ENCODE assay signal across 10 cellular contexts in genomic region chr10:126242352-126243260, GRCh38.
DNase-seq lines count a peak whose midpoint lies in the region; ATAC-seq and TF ChIP-seq lines count a peak whose summit lies in the region.
"Had no signal": no experiment of that assay in that cellular context is flagged by ENCODE, and none has a peak within 500 bp of the region (broad histone marks: within the 10 kb centered on the region; RNA-seq: fewer than 3 reads in every experiment).

No MANE protein-coding gene starts in this region.

- H3K36me3 ChIP-seq in gastroesophageal sphincter: no peaks in the 10 kb centered on the region

- WGBS in gastroesophageal sphincter (ENCODE audit: low coverage in 1 of 2), 2 donors: 39 to 71% methylated on average over 9 to 10 of the region's 13 CpGs

- H3K27me3 Mint-ChIP-seq in natural killer cell treated with Interleukin-12 subunit alpha and Interleukin-12 subunit beta and Interleukin-15 and Interleukin-18, amount 100 ng/mL, for 72 hours: peaks cover 2% of the 10 kb centered on the region in 2 donors
- H3K27me3 Mint-ChIP-seq: activated naive CD8-positive, alpha-beta T cell treated with anti-CD3 and anti-CD28 coated beads for 36 hours had no signal

- H3K27me3 ChIP-seq in gastroesophageal sphincter: peaks cover 11% of the 10 kb centered on the region

- no peaks in the 10 kb centered on the region for H3K36me3 Mint-ChIP-seq in natural killer cell treated with Interleukin-12 subunit alpha and Interleukin-12 subunit beta and Interleukin-15 and Interleukin-18, amount 100 ng/mL, for 72 hours
- H3K36me3 Mint-ChIP-seq: activated naive CD8-positive, alpha-beta T cell treated with anti-CD3 and anti-CD28 coated beads for 36 hours had no signal

- H3K4me3 Mint-ChIP-seq in natural killer cell treated with Interleukin-12 subunit alpha and Interleukin-12 subunit beta and Interleukin-15 and Interleukin-18, amount 100 ng/mL, for 72 hours: no peak overlapping the region
- H3K4me3 Mint-ChIP-seq: activated naive CD8-positive, alpha-beta T cell treated with anti-CD3 and anti-CD28 coated beads for 36 hours had no signal

- TF ChIP-seq EP300 in gastroesophageal sphincter (IDR thresholded peaks at IDR 0.05): no peak

- TF ChIP-seq CTCF in gastroesophageal sphincter (IDR thresholded peaks at IDR 0.05): no peak

- TF ChIP-seq POLR2A in gastroesophageal sphincter (IDR thresholded peaks at IDR 0.05): no peak

- H3K9me3 ChIP-seq in gastroesophageal sphincter: no peaks in the 10 kb centered on the region

- no peaks in the 10 kb centered on the region for H3K9me3 Mint-ChIP-seq in natural killer cell treated with Interleukin-12 subunit alpha and Interleukin-12 subunit beta and Interleukin-15 and Interleukin-18, amount 100 ng/mL, for 72 hours
- H3K9me3 Mint-ChIP-seq: activated naive CD8-positive, alpha-beta T cell treated with anti-CD3 and anti-CD28 coated beads for 36 hours had no signal

- H3K27ac ChIP-seq in gastroesophageal sphincter: no peak overlapping the region

- peak; percentile 82 for DNase-seq in GM04504 (ENCODE audit: low read depth)
- DNase-seq in SHP77 (lab: John Stamatoyannopoulos, UW): peak; percentile 79 to 83
- peak; percentile 48 for DNase-seq in retina
- DNase-seq in natural killer cell treated with Interleukin-12 subunit alpha and Interleukin-12 subunit beta and Interleukin-15 and Interleukin-18, amount 100 ng/mL, for 72 hours (ENCODE audit: low spot score): no peak
- no peak for DNase-seq in activated CD8-positive, alpha-beta memory T cell treated with anti-CD3 and anti-CD28 coated beads for 24 hours
- no peak for DNase-seq in COLO829 (ENCODE audit: low spot score)
- DNase-seq: activated naive CD8-positive, alpha-beta T cell treated with anti-CD3 and anti-CD28 coated beads for 36 hours; NCI-H2107 had no signal

- ATAC-seq in gastroesophageal sphincter (peak; percentile 25), GM21423 (IDR thresholded peaks at IDR 0.05; ENCODE audit: unreplicated experiment) (no peak)
- ATAC-seq in natural killer cell treated with Interleukin-12 subunit alpha and Interleukin-12 subunit beta and Interleukin-15 and Interleukin-18, amount 100 ng/mL, for 72 hours: no peak

- no peak overlapping the region for H3K4me3 ChIP-seq in gastroesophageal sphincter

- no peak overlapping the region for H3K27ac Mint-ChIP-seq in natural killer cell treated with Interleukin-12 subunit alpha and Interleukin-12 subunit beta and Interleukin-15 and Interleukin-18, amount 100 ng/mL, for 72 hours
- H3K27ac Mint-ChIP-seq: activated naive CD8-positive, alpha-beta T cell treated with anti-CD3 and anti-CD28 coated beads for 36 hours had no signal

- no peaks in the 10 kb centered on the region for H3K4me1 Mint-ChIP-seq in natural killer cell treated with Interleukin-12 subunit alpha and Interleukin-12 subunit beta and Interleukin-15 and Interleukin-18, amount 100 ng/mL, for 72 hours (ENCODE audit: low read depth in 2 of 2)
- H3K4me1 Mint-ChIP-seq: activated naive CD8-positive, alpha-beta T cell treated with anti-CD3 and anti-CD28 coated beads for 36 hours had no signal

- H3K4me1 ChIP-seq in gastroesophageal sphincter: no peaks in the 10 kb centered on the region

Comparison
In these comparisons a context has a peak if more than half of its experiments do, and no peak if none do; other contexts are left out.
1. DNase-seq: peak in GM04504 (single experiment), SHP77 (2 of 2) and retina (single experiment); none in natural killer cell treated with Interleukin-12 subunit alpha and Interleukin-12 subunit beta and Interleukin-15 and Interleukin-18, amount 100 ng/mL, for 72 hours (single experiment), activated CD8-positive, alpha-beta memory T cell treated with anti-CD3 and anti-CD28 coated beads for 24 hours (single experiment) and COLO829 (single experiment).